ENCODE assay signal across 12 cellular contexts in the genomic region with DNA sequence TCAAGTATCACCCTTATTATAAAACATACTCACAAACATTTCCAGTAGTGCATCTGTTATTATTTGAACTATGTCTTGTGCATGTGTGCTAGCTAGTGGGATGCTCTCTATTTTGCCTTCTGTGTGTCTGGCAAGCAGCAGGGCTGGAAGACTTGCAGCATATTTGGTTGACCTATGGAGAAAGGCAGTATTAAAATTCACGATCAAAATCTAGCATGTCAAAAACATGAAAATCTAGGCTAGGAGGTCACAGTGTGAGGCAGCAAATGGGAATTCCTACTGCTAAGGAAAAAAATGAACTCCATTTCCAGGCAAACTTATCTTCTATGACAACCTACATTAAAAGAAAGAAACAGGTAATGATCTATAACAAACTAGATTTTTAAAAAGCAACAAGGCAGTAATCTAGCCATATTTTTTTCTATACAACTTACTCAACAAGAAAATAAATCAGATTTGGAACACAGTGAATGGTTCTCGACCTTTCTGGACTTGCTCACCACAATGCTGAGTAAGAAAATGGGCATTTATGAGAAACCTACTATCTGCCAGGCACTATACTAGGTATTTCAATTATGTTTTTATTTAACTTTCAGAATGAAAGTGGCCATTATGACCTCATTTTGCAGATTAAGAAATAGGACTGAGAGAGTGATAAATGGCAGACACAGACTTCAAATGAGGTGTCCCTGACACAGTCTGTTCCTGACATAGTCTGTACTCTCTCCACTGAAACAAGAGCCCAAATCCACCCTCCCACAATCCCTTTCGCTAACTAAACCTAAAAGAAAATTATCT.
DNase-seq lines count a peak whose midpoint lies in the region; ATAC-seq and TF ChIP-seq lines count a peak whose summit lies in the region.
"Had no signal": no experiment of that assay in that cellular context is flagged by ENCODE, and none has a peak within 500 bp of the region (broad histone marks: within the 10 kb centered on the region; RNA-seq: fewer than 3 reads in every experiment).

No MANE protein-coding gene starts in this region.

- H3K4me3 ChIP-seq in SK-N-SH (ENCODE audit: low read depth in 2 of 2, low read length in 1 of 2), result no peak overlapping the region
- H3K4me3 ChIP-seq in fibroblast of the aortic adventitia (ENCODE audit: low read depth, low read length), result no peak overlapping the region
- no peak overlapping the region for H3K4me3 ChIP-seq in naive thymus-derived CD4-positive, alpha-beta T cell (ENCODE audit: low read length)
- H3K4me3 ChIP-seq: gastrocnemius medialis, testis had no signal

- no peak overlapping the region for H3K4me3 Mint-ChIP-seq in stimulated activated effector memory CD8-positive, alpha-beta T cell treated with anti-CD3 and anti-CD28 coated beads, Interleukin-12 subunit alpha, Interleukin-12 subunit beta, amount 100 ng/mL, for 72 hours
- no peak overlapping the region for H3K4me3 Mint-ChIP-seq in naive thymus-derived CD4-positive, alpha-beta T cell
- H3K4me3 Mint-ChIP-seq: naive B cell had no signal

- no peak for TF ChIP-seq CTCF in SK-N-SH (IDR thresholded peaks at IDR 0.05)
- TF ChIP-seq CTCF in fibroblast of the aortic adventitia (IDR thresholded peaks at IDR 0.05; ENCODE audit: insufficient read depth, low read length), result no peak

- H3K4me1 ChIP-seq in SK-N-SH (ENCODE audit: control insufficient read depth in 1 of 2, insufficient read depth in 2 of 2, low read depth in 1 of 2, low read length in 1 of 2), result peaks cover 0 to 18% of the 10 kb centered on the region in 2 experiments; a peak in 1 of 4 replicates
- H3K4me1 ChIP-seq in naive thymus-derived CD4-positive, alpha-beta T cell (ENCODE audit: control insufficient read depth in 2 of 2, insufficient read depth in 2 of 2, low read length in 2 of 2), result no peaks in the 10 kb centered on the region
- H3K4me1 ChIP-seq: gastrocnemius medialis, testis had no signal

- peaks cover 18% of the 10 kb centered on the region for H3F3A ChIP-seq in SK-N-SH (replicated peaks; ENCODE audit: insufficient read depth)

- 74% methylated on average over 3 of the region's 3 CpGs for WGBS in SK-N-SH (ENCODE audit: low lambda C conversion rate)

- no peaks in the 10 kb centered on the region for H3K9me2 ChIP-seq in SK-N-SH

- no peaks in the 10 kb centered on the region for H3K9me3 Mint-ChIP-seq in stimulated activated effector memory CD8-positive, alpha-beta T cell treated with anti-CD3 and anti-CD28 coated beads, Interleukin-12 subunit alpha, Interleukin-12 subunit beta, amount 100 ng/mL, for 72 hours
- peaks cover 0 to 19% (median 3%) of the 10 kb centered on the region in 11 donors for H3K9me3 Mint-ChIP-seq in naive thymus-derived CD4-positive, alpha-beta T cell

- H2AFZ ChIP-seq in SK-N-SH (ENCODE audit: low read depth), result no peak overlapping the region; the same call in 1 of the 2 replicates

- H3K4me1 Mint-ChIP-seq in stimulated activated effector memory CD8-positive, alpha-beta T cell treated with anti-CD3 and anti-CD28 coated beads, Interleukin-12 subunit alpha, Interleukin-12 subunit beta, amount 100 ng/mL, for 72 hours, result peaks cover 15% of the 10 kb centered on the region
- H3K4me1 Mint-ChIP-seq in naive thymus-derived CD4-positive, alpha-beta T cell, result peaks cover 0 to 15% (median 0%) of the 10 kb centered on the region in 7 donors
- H3K4me1 Mint-ChIP-seq: naive B cell had no signal

- no peaks in the 10 kb centered on the region; the same call in 1 of the 2 replicates for H3K9me3 ChIP-seq in SK-N-SH
- no peaks in the 10 kb centered on the region for H3K9me3 ChIP-seq in naive thymus-derived CD4-positive, alpha-beta T cell (ENCODE audit: control insufficient read depth in 2 of 3, low read length in 3 of 3)
- H3K9me3 ChIP-seq: gastrocnemius medialis, testis had no signal

- TF ChIP-seq EP300 in SK-N-SH (IDR thresholded peaks at IDR 0.05; ENCODE audit: borderline replicate concordance in 1 of 2, low read depth in 1 of 2, low read length in 1 of 2), result no peak

- CTCF ChIA-PET in SK-N-SH (lab: Yijun Ruan, JAX), result no interaction called here
- CTCF ChIA-PET in naive thymus-derived CD4-positive, alpha-beta T cell (lab: Charles Lee), result no interaction called here

- no peaks in the 10 kb centered on the region for H3K36me3 Mint-ChIP-seq in stimulated activated effector memory CD8-positive, alpha-beta T cell treated with anti-CD3 and anti-CD28 coated beads, Interleukin-12 subunit alpha, Interleukin-12 subunit beta, amount 100 ng/mL, for 72 hours
- peaks cover 12 to 74% (median 58%) of the 10 kb centered on the region in 5 donors for H3K36me3 Mint-ChIP-seq in naive thymus-derived CD4-positive, alpha-beta T cell

- no peak overlapping the region for H3K9ac ChIP-seq in SK-N-SH

- no peak overlapping the region for H3K27ac Mint-ChIP-seq in stimulated activated effector memory CD8-positive, alpha-beta T cell treated with anti-CD3 and anti-CD28 coated beads, Interleukin-12 subunit alpha, Interleukin-12 subunit beta, amount 100 ng/mL, for 72 hours
- peak overlapping the region in 1 of 9 donors; percentile 86 for H3K27ac Mint-ChIP-seq in naive thymus-derived CD4-positive, alpha-beta T cell
- H3K27ac Mint-ChIP-seq: naive B cell had no signal

- no peak overlapping the region for H3K4me2 ChIP-seq in SK-N-SH

- intact Hi-C loops in naive thymus-derived CD4-positive, alpha-beta T cell (cut with micrococcal nuclease), result no loop called here

- POLR2A ChIA-PET in SK-N-SH (lab: Yijun Ruan, JAX), result no interaction called here
- POLR2A ChIA-PET in naive thymus-derived CD4-positive, alpha-beta T cell (lab: Charles Lee), result no interaction called here

- peak; percentile 7 for DNase-seq in H4 (ENCODE audit: low spot score)
- DNase-seq in SK-N-SH, result no peak
- peak; percentile 71 for DNase-seq in fibroblast of the aortic adventitia (ENCODE audit: low read depth)
- DNase-seq in stimulated activated effector memory CD8-positive, alpha-beta T cell treated with anti-CD3 and anti-CD28 coated beads, Interleukin-12 subunit alpha, Interleukin-12 subunit beta, amount 100 ng/mL, for 72 hours (ENCODE audit: low spot score in 2 of 2), result no peak
- DNase-seq in naive thymus-derived CD4-positive, alpha-beta T cell, result no peak
- no peak for DNase-seq in NCI-H1930 (lab: John Stamatoyannopoulos, UW)
- DNase-seq: activated CD4-positive, alpha-beta T cell treated with anti-CD3 and anti-CD28 coated beads for 4 hours; activated gamma-delta T cell; gastrocnemius medialis; naive B cell; testis had no signal

- H3K27ac ChIP-seq in SK-N-SH (ENCODE audit: low read depth in 2 of 2, low read length in 1 of 2), result peak overlapping the region in 1 of 2 experiments; percentile 33; a peak in 2 of 4 replicates
- no peak overlapping the region for H3K27ac ChIP-seq in naive thymus-derived CD4-positive, alpha-beta T cell (ENCODE audit: low read depth, low read length)
- H3K27ac ChIP-seq: gastrocnemius medialis, testis had no signal

- no peaks in the 10 kb centered on the region for H4K20me1 ChIP-seq in SK-N-SH (ENCODE audit: insufficient read depth)

- H3K36me3 ChIP-seq in SK-N-SH (replicated peaks in 1 of 2; ENCODE audit: control insufficient read depth in 1 of 2, insufficient read depth in 2 of 2, low read length in 1 of 2), result peaks cover 0 to under 1% of the 10 kb centered on the region in 2 experiments
- H3K36me3 ChIP-seq in naive thymus-derived CD4-positive, alpha-beta T cell (ENCODE audit: control insufficient read depth in 2 of 3, insufficient read depth in 3 of 3, low read length in 3 of 3), result peaks cover 0 to 6% (median 0%) of the 10 kb centered on the region in 3 experiments

- H3K27me3 Mint-ChIP-seq in naive thymus-derived CD4-positive, alpha-beta T cell, result no peaks in the 10 kb centered on the region
- H3K27me3 Mint-ChIP-seq: naive B cell had no signal

- no peaks in the 10 kb centered on the region for H3K27me3 ChIP-seq in SK-N-SH (ENCODE audit: insufficient read depth)
- no peaks in the 10 kb centered on the region for H3K27me3 ChIP-seq in naive thymus-derived CD4-positive, alpha-beta T cell (ENCODE audit: control insufficient read depth in 2 of 2, insufficient read depth in 2 of 2, low read length in 2 of 2)
- H3K27me3 ChIP-seq: gastrocnemius medialis, testis had no signal

- no peaks in the 10 kb centered on the region for H3K79me2 ChIP-seq in SK-N-SH (ENCODE audit: insufficient read depth)

- no peak for TF ChIP-seq RAD21 in SK-N-SH (IDR thresholded peaks at IDR 0.05; ENCODE audit: low read length)

- peak; percentile 82 for ATAC-seq in stimulated activated effector memory CD8-positive, alpha-beta T cell treated with anti-CD3 and anti-CD28 coated beads, Interleukin-12 subunit alpha, Interleukin-12 subunit beta, amount 100 ng/mL, for 72 hours
- ATAC-seq in naive thymus-derived CD4-positive, alpha-beta T cell, result no peak
- ATAC-seq in HG02970 (IDR thresholded peaks at IDR 0.05; ENCODE audit: low FRiP score, unreplicated experiment), result no peak
- ATAC-seq: gastrocnemius medialis had no signal

TF ChIP-seq in SK-N-SH, 30 proteins besides CTCF, POLR2A, EP300 and RAD21 (continues in another document):
- TF ChIP-seq FOXJ3 (CRISPR knock-in tag; IDR thresholded peaks at IDR 0.05) (no peak), TEAD4 (IDR thresholded peaks at IDR 0.05; ENCODE audit: borderline replicate concordance, insufficient read depth) (no peak), GATA2 (CRISPR knock-in tag; IDR thresholded peaks at IDR 0.05) (no peak), POLR2AphosphoS5 (IDR thresholded peaks at IDR 0.05; ENCODE audit: low read depth, low read length) (no peak), MXI1 (IDR thresholded peaks at IDR 0.05; ENCODE audit: low read depth, low read length) (no peak), RCOR1 (IDR thresholded peaks at IDR 0.05; ENCODE audit: low read length) (no peak), EZH2phosphoT487 (IDR thresholded peaks at IDR 0.05; ENCODE audit: borderline replicate concordance, low read depth) (no peak), ELF1 (IDR thresholded peaks at IDR 0.05) (no peak)
- TF ChIP-seq, protein P1, sequence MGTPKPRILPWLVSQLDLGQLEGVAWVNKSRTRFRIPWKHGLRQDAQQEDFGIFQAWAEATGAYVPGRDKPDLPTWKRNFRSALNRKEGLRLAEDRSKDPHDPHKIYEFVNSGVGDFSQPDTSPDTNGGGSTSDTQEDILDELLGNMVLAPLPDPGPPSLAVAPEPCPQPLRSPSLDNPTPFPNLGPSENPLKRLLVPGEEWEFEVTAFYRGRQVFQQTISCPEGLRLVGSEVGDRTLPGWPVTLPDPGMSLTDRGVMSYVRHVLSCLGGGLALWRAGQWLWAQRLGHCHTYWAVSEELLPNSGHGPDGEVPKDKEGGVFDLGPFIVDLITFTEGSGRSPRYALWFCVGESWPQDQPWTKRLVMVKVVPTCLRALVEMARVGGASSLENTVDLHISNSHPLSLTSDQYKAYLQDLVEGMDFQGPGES (IDR thresholded peaks at IDR 0.05; ENCODE audit: low read depth, low read length), result no peak
- TF ChIP-seq, protein P2, sequence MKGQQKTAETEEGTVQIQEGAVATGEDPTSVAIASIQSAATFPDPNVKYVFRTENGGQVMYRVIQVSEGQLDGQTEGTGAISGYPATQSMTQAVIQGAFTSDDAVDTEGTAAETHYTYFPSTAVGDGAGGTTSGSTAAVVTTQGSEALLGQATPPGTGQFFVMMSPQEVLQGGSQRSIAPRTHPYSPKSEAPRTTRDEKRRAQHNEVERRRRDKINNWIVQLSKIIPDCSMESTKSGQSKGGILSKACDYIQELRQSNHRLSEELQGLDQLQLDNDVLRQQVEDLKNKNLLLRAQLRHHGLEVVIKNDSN (IDR thresholded peaks at IDR 0.05; ENCODE audit: borderline replicate concordance, low read depth), result no peak

Comparison
In these comparisons a context has a peak if more than half of its experiments do, and no peak if none do; other contexts are left out.
1. DNase-seq: peak in H4 (single experiment) and fibroblast of the aortic adventitia (single experiment); none in SK-N-SH (single experiment), stimulated activated effector memory CD8-positive, alpha-beta T cell treated with anti-CD3 and anti-CD28 coated beads, Interleukin-12 subunit alpha, Interleukin-12 subunit beta, amount 100 ng/mL, for 72 hours (0 of 2), naive thymus-derived CD4-positive, alpha-beta T cell (0 of 9) and NCI-H1930 (0 of 2).